Comparison of ENCODE assay signal across 11 cellular contexts in genomic region chr7:74023037-74023436, GRCh38. TPM values are rescaled to one million over a fixed set of nuclear protein-coding genes. Genes with fewer than 3 reads are reported as not detected.
DNase-seq lines count a peak whose midpoint lies in the region; ATAC-seq, FAIRE-seq and TF ChIP-seq lines count a peak whose summit lies in the region.
"Had no signal": no experiment of that assay in that cellular context is flagged by ENCODE, and none has a peak within 500 bp of the region (broad histone marks: within the 10 kb centered on the region; RNA-seq: fewer than 3 reads in every experiment).

No MANE protein-coding gene starts in this region.

- H3K27ac ChIP-seq in H1 (ENCODE audit: low read depth, low read length): no peak overlapping the region
- H3K27ac ChIP-seq: heart right ventricle had no signal

- H3K9me3 ChIP-seq in H1 (ENCODE audit: insufficient read depth in 2 of 2, low read depth in 1 of 2, low read length in 1 of 2): no peaks in the 10 kb centered on the region
- H3K9me3 ChIP-seq in mucosa of descending colon: no peaks in the 10 kb centered on the region
- H3K9me3 ChIP-seq: heart right ventricle had no signal

- H4K5ac ChIP-seq in H1 (ENCODE audit: insufficient read length, low read depth, low read length): no peak overlapping the region

- H2AK5ac ChIP-seq in H1 (ENCODE audit: low read depth, low read length): no peak overlapping the region

- H3K79me2 ChIP-seq in H1 (ENCODE audit: control insufficient read depth in 1 of 2, insufficient read depth in 2 of 2, low read length in 2 of 2): no peaks in the 10 kb centered on the region

- no peak overlapping the region for H4K91ac ChIP-seq in H1 (replicated peaks; ENCODE audit: insufficient read length, low read length)

- no peak overlapping the region for H4K8ac ChIP-seq in H1 (ENCODE audit: extremely low read depth, insufficient read depth, low read length)

- FAIRE-seq in H1 (lab: Jason Lieb, UNC): no peak

- CTCF ChIA-PET in H1 (lab: Charles Lee; ENCODE audit: partially characterized antibody): interaction anchor here (1.1 to 10.9 kb wide), 5 partner anchors 11 to 157 kb away, joined by 3 to 145 read pairs (median 4); no protein-coding TSS in a partner anchor

- no peak overlapping the region for H3K56ac ChIP-seq in H1 (replicated peaks; ENCODE audit: insufficient read length, low read depth, low read length)

- H3K79me1 ChIP-seq in H1 (ENCODE audit: low read depth, low read length): no peaks in the 10 kb centered on the region

- DNase-seq in AG09319 (ENCODE audit: extremely low read depth, low read depth): peak; percentile 25
- peak; percentile 90 for DNase-seq in M059J (ENCODE audit: low read depth)
- DNase-seq in H1 (ENCODE audit: low read depth in 1 of 2, low spot score in 2 of 2): no peak
- DNase-seq in mucosa of descending colon: no peak
- no peak for DNase-seq in stimulated activated CD4-positive, alpha-beta T cell treated with anti-CD3 and anti-CD28 coated beads, Interleukin-12 subunit alpha, Interleukin-12 subunit beta, amount 100 ng/mL, for 4 hours
- DNase-seq in germinal center (ENCODE audit: low spot score): no peak
- DNase-seq in T-helper 2 cell: no peak
- DNase-seq: activated CD8-positive, alpha-beta memory T cell treated with anti-CD3 and anti-CD28 coated beads, Interleukin-2, amount 50 U/mL, for 48 hours; NCI-H2171 treated with DMSO at 0.1 percent for 48 hours had no signal

- H2BK5ac ChIP-seq in H1 (ENCODE audit: low read depth, low read length): no peak overlapping the region

- peak in 1 of 2 experiments; percentile 4; a peak in 1 of 4 replicates for TF ChIP-seq RAD21 in H1 (IDR thresholded peaks at IDR 0.05 in 1 of 2, conservative IDR thresholded peaks at IDR 0.05 in 1 of 2; ENCODE audit: low read depth in 2 of 2, low read length in 2 of 2)

- no peak overlapping the region for H3K4me3 ChIP-seq in H1 (ENCODE audit: extremely low read depth in 1 of 4, insufficient read depth in 2 of 4, low read depth in 3 of 4, low read length in 4 of 4)
- no peak overlapping the region for H3K4me3 ChIP-seq in mucosa of descending colon

- no peak overlapping the region for H2AFZ ChIP-seq in H1 (ENCODE audit: low read length)

- H3K9ac ChIP-seq in H1 (replicated peaks in 1 of 4; ENCODE audit: extremely low read depth in 1 of 4, low read depth in 3 of 4, low read length in 3 of 4): no peak overlapping the region

- TF ChIP-seq EP300 in H1 (IDR thresholded peaks at IDR 0.05; ENCODE audit: borderline replicate concordance in 1 of 2, low read depth in 2 of 2, low read length in 2 of 2): no peak

- H4K20me1 ChIP-seq in H1 (replicated peaks in 1 of 2; ENCODE audit: control insufficient read depth in 1 of 2, insufficient read depth in 2 of 2, low read length in 2 of 2): no peaks in the 10 kb centered on the region

- peaks cover 0 to under 1% (median under 1%) of the 10 kb centered on the region in 4 experiments; a peak in 3 of 7 replicates for H3K27me3 ChIP-seq in H1 (replicated peaks in 1 of 4; ENCODE audit: control insufficient read depth in 3 of 4, extremely low read depth in 1 of 4, insufficient read depth in 3 of 4, low read length in 3 of 4)

- POLR2A ChIA-PET in H1 (lab: Charles Lee; ENCODE audit: partially characterized antibody): interaction anchor here (1.0 to 1.2 kb wide), 2 partner anchors 20 to 155 kb away, joined by 3 read pairs; no protein-coding TSS in a partner anchor

- H2BK12ac ChIP-seq in H1 (ENCODE audit: low read depth, low read length): no peak overlapping the region

- H2BK120ac ChIP-seq in H1 (replicated peaks; ENCODE audit: low read depth, low read length): no peak overlapping the region

- H3K14ac ChIP-seq in H1 (ENCODE audit: insufficient read length): no peak overlapping the region

- H3K4ac ChIP-seq in H1 (replicated peaks; ENCODE audit: insufficient read length, low read depth, low read length): no peak overlapping the region

- WGBS in H1 (ENCODE audit: extremely low coverage in 1 of 2, insufficient coverage in 1 of 2, insufficient read length in 1 of 2, insufficient replicate concordance in 2 of 2, low coverage in 1 of 2, low lambda C conversion rate in 2 of 2, missing lambda C conversion rate in 1 of 2), 2 experiments: 71% methylated on average over 13 of the region's 13 CpGs; no CpG with 5 or more reads in 1 of the 2 experiments

- no peak overlapping the region for H3K18ac ChIP-seq in H1 (ENCODE audit: extremely low read depth, low read length)

- H3K4me1 ChIP-seq in H1 (replicated peaks in 1 of 4; ENCODE audit: control insufficient read depth in 3 of 4, insufficient read depth in 4 of 4, low read length in 3 of 4) (peaks cover 0 to 15% (median 10%) of the 10 kb centered on the region in 4 experiments; a peak in 5 of 7 replicates), mucosa of descending colon (ENCODE audit: low read depth) (no peaks in the 10 kb centered on the region)

- H2BK15ac ChIP-seq in H1 (ENCODE audit: low read length): no peak overlapping the region

- ATAC-seq in mucosa of descending colon: peak; percentile 40
- no peak for ATAC-seq in HG03521 (IDR thresholded peaks at IDR 0.05; ENCODE audit: unreplicated experiment)

- H3K4me2 ChIP-seq in H1 (ENCODE audit: insufficient read depth in 1 of 2, low read depth in 2 of 2, low read length in 2 of 2): no peak overlapping the region

- no peak overlapping the region for H3K23ac ChIP-seq in H1 (ENCODE audit: insufficient read length)

- no peak overlapping the region for H2BK20ac ChIP-seq in H1 (ENCODE audit: low read length)

- no peak for TF ChIP-seq POLR2A in H1 (IDR thresholded peaks at IDR 0.05; ENCODE audit: control extremely low read depth in 1 of 2, low read depth in 2 of 2, low read length in 2 of 2)

- H3K23me2 ChIP-seq in H1 (ENCODE audit: low read depth, low read length): no peaks in the 10 kb centered on the region; the same call in 1 of the 2 replicates

- H3K36me3 ChIP-seq in H1 (ENCODE audit: control insufficient read depth in 2 of 4, insufficient read depth in 4 of 4, low read length in 3 of 4) (no peaks in the 10 kb centered on the region), mucosa of descending colon (ENCODE audit: low read depth) (no peaks in the 10 kb centered on the region)
- H3K36me3 ChIP-seq: heart right ventricle had no signal

- intact Hi-C loops in mucosa of descending colon (cut with DNase I, micrococcal nuclease): loop anchor here (10.0 kb wide), 2 partner anchors 148 to 158 kb away; partner anchors contain the start of gene TMEM270 (in 1 of the 2)

- TF ChIP-seq CTCF in AG09319 (IDR thresholded peaks at IDR 0.05; ENCODE audit: low read depth, low read length): peak; percentile 8
- peak in 2 of 3 experiments; percentile 9 to 25; a peak in 2 of 4 replicates for TF ChIP-seq CTCF in H1 (IDR thresholded peaks at IDR 0.05; ENCODE audit: control extremely low read depth in 1 of 3, insufficient read depth in 1 of 3, low read depth in 1 of 3, low read length in 3 of 3)
- TF ChIP-seq CTCF in mucosa of descending colon (IDR thresholded peaks at IDR 0.05): no peak

TF ChIP-seq in H1, 55 proteins besides CTCF, POLR2A, EP300 and RAD21:
- TF ChIP-seq RFX5 (IDR thresholded peaks at IDR 0.05; ENCODE audit: borderline replicate concordance, low read depth, low read length) (no peak), HDAC2 (IDR thresholded peaks at IDR 0.05; ENCODE audit: borderline replicate concordance in 1 of 2, low read depth in 2 of 2, low read length in 2 of 2) (no peak), YY1 (IDR thresholded peaks at IDR 0.05; ENCODE audit: low read depth, low read length) (no peak), ATF2 (IDR thresholded peaks at IDR 0.05; ENCODE audit: low read length) (no peak), BACH1 (IDR thresholded peaks at IDR 0.05; ENCODE audit: low read length) (no peak)

RNA-seq across cellular contexts. Expression of gene ELN, which starts 4.9 kb away (rescaled TPM):
- 26.2 and 65.2 TPM in 2 replicates for total RNA-seq in M059J (2014; rRNA removed; shearing (Covaris generic))
- 5.6 and 5.9 TPM in 2 replicates for total RNA-seq in H1 (2021; fragmentation: NEBNext Ultra II Directional; extraction: Animal tissue kit (Norgen Biotek cat#: 25700))
- polyA plus RNA-seq in H1 (2011; rRNA removed): 5.1 and 5.4 TPM in 2 replicates
- polyA plus RNA-seq in H1 (2011; cell fraction: cytosol; rRNA removed): 3.2 TPM
- 7.8 TPM for polyA plus RNA-seq in H1 (2011; cell fraction: nucleus; rRNA removed)
- 2.2 to 4.9 TPM (median 4.4 TPM) in 4 replicates for polyA plus RNA-seq in H1 (2012, experiment 1 of 2)
- polyA plus RNA-seq in H1 (2012, experiment 2 of 2): 3.7 TPM
- 4.6 TPM for polyA plus RNA-seq in H1 (2013, experiment 1 of 2)
- 5.6 TPM for polyA plus RNA-seq in H1 (2013, experiment 2 of 2)
- polyA minus RNA-seq in H1 (2011; rRNA and poly(A)+ RNA removed): 1.2 TPM in 2 replicates
- 1.4 TPM for polyA minus RNA-seq in H1 (2011; cell fraction: cytosol; rRNA and poly(A)+ RNA removed)
- polyA minus RNA-seq in H1 (2011; cell fraction: nucleus; rRNA and poly(A)+ RNA removed): 1.5 TPM
- total RNA-seq in mucosa of descending colon: 10 to 100 TPM in 2 of 3 donors, 1 to 10 TPM in 1; 5.0 to 43.4 (median 20.5) TPM

Comparison
In these comparisons a context has a peak if more than half of its experiments do, and no peak if none do; other contexts are left out.
1. DNase-seq: peak in AG09319 (single experiment) and M059J (single experiment); none in H1 (0 of 2), mucosa of descending colon (0 of 3), stimulated activated CD4-positive, alpha-beta T cell treated with anti-CD3 and anti-CD28 coated beads, Interleukin-12 subunit alpha, Interleukin-12 subunit beta, amount 100 ng/mL, for 4 hours (single experiment), germinal center (single experiment) and T-helper 2 cell (0 of 5).